Comparison of ENCODE assay signal across 2 cellular contexts in genomic region chr2:226797289-226797988, GRCh38.
TF ChIP-seq lines count a peak whose summit lies in the region.

No MANE protein-coding gene starts in this region.

TF ChIP-seq in SK-N-SH, 30 proteins besides CTCF, POLR2A, EP300 and RAD21 (continued from another document):
- no peak for TF ChIP-seq FOXJ3 (CRISPR knock-in tag; IDR thresholded peaks at IDR 0.05)
- no peak for TF ChIP-seq TAF1 (IDR thresholded peaks at IDR 0.05; ENCODE audit: borderline replicate concordance, low read depth, low read length)
- TF ChIP-seq NRF1 (IDR thresholded peaks at IDR 0.05; ENCODE audit: low read depth, low read length) = no peak
TF ChIP-seq in SK-N-SH: peak in this region for 0.

TF ChIP-seq in SK-N-SH treated with all-trans-retinoic acid at 6 μM for 48 hours, 23 proteins besides CTCF, POLR2A, EP300 and RAD21 (continued from another document):
- TF ChIP-seq PATZ1 (CRISPR knock-in tag; IDR thresholded peaks at IDR 0.05; ENCODE audit: borderline replicate concordance) (no peak), CSDC2 (CRISPR knock-in tag; IDR thresholded peaks at IDR 0.05) (no peak), ZNF70 (CRISPR knock-in tag; IDR thresholded peaks at IDR 0.05) (no peak), ZNF8 (CRISPR knock-in tag; IDR thresholded peaks at IDR 0.05) (no peak)
